ENCODE assay signal across 8 cellular contexts in the genomic region with DNA sequence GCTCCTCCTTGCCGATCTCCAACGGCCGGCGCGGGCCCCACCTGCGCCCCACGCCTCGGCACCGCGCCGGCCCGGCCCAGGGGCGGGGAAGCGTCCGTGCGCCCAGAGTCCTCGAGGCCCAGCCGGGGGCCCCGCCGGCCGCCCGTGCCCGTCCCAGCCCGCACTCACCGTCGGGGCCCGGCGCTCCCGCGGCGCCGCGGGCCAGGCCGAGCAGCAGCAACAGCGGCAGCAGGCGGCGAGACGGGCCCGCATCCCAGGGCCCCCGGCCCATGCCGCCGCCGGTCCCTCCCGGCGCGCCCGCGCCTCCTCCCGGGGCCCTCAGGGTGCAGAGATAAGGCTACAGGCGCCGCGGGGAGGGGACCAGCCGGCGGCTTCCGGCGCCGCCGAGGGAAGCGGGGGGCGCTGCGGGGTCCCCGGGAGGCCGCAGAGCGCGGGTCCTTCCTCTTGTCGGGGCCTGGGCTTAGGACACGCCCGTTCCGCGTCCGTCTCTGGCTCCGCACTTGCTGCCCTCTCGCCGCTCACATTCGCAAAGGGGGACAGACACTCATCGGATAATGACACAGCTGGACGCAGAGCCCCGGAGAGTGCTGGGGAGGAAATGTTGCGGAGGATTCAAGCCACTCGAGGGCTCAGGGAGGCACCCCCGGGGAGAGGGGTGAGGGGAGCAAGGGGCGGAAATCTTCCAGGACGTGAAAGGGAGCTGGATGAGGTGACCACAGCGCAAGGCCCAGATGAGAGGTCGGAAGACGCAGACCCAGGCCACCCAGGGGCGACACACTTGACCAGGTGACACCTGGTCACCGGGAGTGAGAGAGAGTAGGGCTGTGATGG. TPM values are rescaled to one million over a fixed set of nuclear protein-coding genes. Genes with fewer than 3 reads are reported as not detected.
A peak's percentile ranks its signal among the peaks of the same experiment; 100 is the strongest.
DNase-seq lines count a peak whose midpoint lies in the region; ATAC-seq and TF ChIP-seq lines count a peak whose summit lies in the region.

SUSD1 (minus strand) TSS at position 333 of the 831 bp plus-strand sequence; CDS start at position 271, 62 bp downstream.

- H4K20me1 ChIP-seq in IMR-90 (ENCODE audit: insufficient read depth, low read length): no peaks in the 10 kb centered on the region

- H3K4me1 ChIP-seq in IMR-90 (ENCODE audit: control insufficient read depth, insufficient read depth, low read length) (peaks cover 3% of the 10 kb centered on the region; the same call in 1 of the 2 replicates), mucosa of rectum (ENCODE audit: control insufficient read depth in 2 of 2, insufficient read depth in 2 of 2, low read length in 2 of 2) (peaks cover 41 to 43% of the 10 kb centered on the region in 2 donors), upper lobe of left lung (peaks cover 19 to 37% (median 20%) of the 10 kb centered on the region in 4 donors)

- H2BK5ac ChIP-seq in IMR-90 (ENCODE audit: low read depth, low read length, poor library complexity, severe bottlenecking): no peak within 1 kb of the TSS

- peak within 1 kb of the TSS; percentile 63 for H3K27ac Mint-ChIP-seq in activated B cell treated with CpG ODN at 0.5 μM for 24 hours

- peak within 1 kb of the TSS; percentile 48 for H3K4me3 ChIP-seq in IMR-90 (ENCODE audit: insufficient read depth, low read depth, low read length)
- peak within 1 kb of the TSS; percentile 73 to 78 for H3K4me3 ChIP-seq in mucosa of rectum (ENCODE audit: low read length in 2 of 2)
- H3K4me3 ChIP-seq in upper lobe of left lung: peak within 1 kb of the TSS; percentile 25 to 87 (median 81)

- H3K4me3 Mint-ChIP-seq in activated B cell treated with CpG ODN at 0.5 μM for 24 hours: peak within 1 kb of the TSS; percentile 85

- dilution Hi-C loops in IMR-90 (cut with HindIII; ENCODE audit: low sequenced_read_pairs, unreplicated experiment): no loop called here

- H3K9ac ChIP-seq in IMR-90 (ENCODE audit: low read depth, low read length): 0 out of 2 replicates have a peak within 1 kb of the TSS, but pooled peaks have one; percentile 11
- peak within 1 kb of the TSS; percentile 84 to 92 for H3K9ac ChIP-seq in mucosa of rectum (ENCODE audit: low read depth in 1 of 2, low read length in 2 of 2)

- H3K27ac ChIP-seq in IMR-90 (ENCODE audit: insufficient read depth, low read length) (no peak within 1 kb of the TSS), mucosa of rectum (ENCODE audit: low read depth in 2 of 2, low read length in 2 of 2) (peak within 1 kb of the TSS; percentile 95), upper lobe of left lung (peak within 1 kb of the TSS; percentile 73 to 92 (median 82))

- H3K9me3 ChIP-seq in IMR-90 (ENCODE audit: control insufficient read depth, insufficient read depth, low read length) (no peaks in the 10 kb centered on the region), mucosa of rectum (ENCODE audit: control insufficient read depth in 2 of 2, low read length in 2 of 2) (no peaks in the 10 kb centered on the region), upper lobe of left lung (no peaks in the 10 kb centered on the region)

- peak within 1 kb of the TSS; percentile 82 for H2AK9ac ChIP-seq in IMR-90 (replicated peaks; ENCODE audit: low read depth, low read length, poor library complexity)

- WGBS in IMR-90 (ENCODE audit: extremely low coverage in 2 of 2, insufficient read length in 1 of 2), 2 experiments: 3% methylated on average over 36 of the region's 88 CpGs; no CpG with 5 or more reads in 1 of the 2 experiments
- 7 to 23% methylated on average over 14 to 56 of the region's 88 CpGs for WGBS in upper lobe of left lung, 2 donors

- DNase-seq in DMS79 treated with DMSO at 0.1 percent for 48 hours (lab: John Stamatoyannopoulos, UW) (peak; percentile 43), DMS79 (lab: John Stamatoyannopoulos, UW) (no peak), IMR-90 (no peak), activated B cell treated with CpG ODN at 0.5 μM for 24 hours (peak; percentile 50), upper lobe of left lung (peak; percentile 51 to 91)

- H3K4ac ChIP-seq in IMR-90 (ENCODE audit: low read depth, low read length): peak within 1 kb of the TSS; percentile 83

- POLR2A ChIA-PET in IMR-90 (lab: Charles Lee; ENCODE audit: unreplicated experiment) (no interaction called here), activated B cell treated with CpG ODN at 0.5 μM for 24 hours (lab: Charles Lee) (interaction anchor here (0.5 to 2.4 kb wide), 4 partner anchors 11 to 101 kb away, joined by 3 to 10 read pairs (median 4); no protein-coding TSS in a partner anchor)

- no peak within 1 kb of the TSS for H3K18ac ChIP-seq in IMR-90 (ENCODE audit: low read depth, low read length)

- no TSS peak for BruUV-seq in IMR-90 (replicated peaks; lab: Mats Ljungman, UMichigan)

- TF ChIP-seq EP300 in upper lobe of left lung (IDR thresholded peaks at IDR 0.05): no peak

- H2BK120ac ChIP-seq in IMR-90 (ENCODE audit: low read depth, low read length): peak within 1 kb of the TSS; percentile 50; the same call in 1 of the 2 replicates

- CTCF ChIA-PET in IMR-90 (lab: Yijun Ruan, JAX): interaction anchor here (0.6 kb wide), 1 partner anchor 133 kb away, joined by 4 read pairs; no protein-coding TSS in a partner anchor
- CTCF ChIA-PET in activated B cell treated with CpG ODN at 0.5 μM for 24 hours (lab: Charles Lee): interaction anchor here (1.1 to 1.6 kb wide), 2 partner anchors 12 to 249 kb away, joined by 3 to 5 read pairs; no protein-coding TSS in a partner anchor

- H3K36me3 Mint-ChIP-seq in activated B cell treated with CpG ODN at 0.5 μM for 24 hours (ENCODE audit: low read depth): peaks cover under 1% of the 10 kb centered on the region

- no peaks in the 10 kb centered on the region for H3K9me3 Mint-ChIP-seq in activated B cell treated with CpG ODN at 0.5 μM for 24 hours

- peak within 1 kb of the TSS; percentile 35 to 88 for H4K8ac ChIP-seq in IMR-90 (ENCODE audit: low read depth in 2 of 2, low read length in 2 of 2)

- H3K36me3 ChIP-seq in IMR-90 (ENCODE audit: control insufficient read depth, insufficient read depth, low read length) (no peaks in the 10 kb centered on the region), mucosa of rectum (ENCODE audit: control insufficient read depth in 2 of 2, insufficient read depth in 2 of 2, low read length in 2 of 2) (no peaks in the 10 kb centered on the region), upper lobe of left lung (no peaks in the 10 kb centered on the region)

- H2AK5ac ChIP-seq in IMR-90 (ENCODE audit: low read depth, low read length): peak within 1 kb of the TSS; percentile 85; the same call in 1 of the 2 replicates

- peak within 1 kb of the TSS; percentile 90 for H3K14ac ChIP-seq in IMR-90 (replicated peaks; ENCODE audit: low read depth, low read length)

- H3K27me3 ChIP-seq in IMR-90 (ENCODE audit: control insufficient read depth, insufficient read depth, low read length) (peaks cover 4% of the 10 kb centered on the region; the same call in 1 of the 2 replicates), mucosa of rectum (ENCODE audit: control insufficient read depth in 2 of 2, insufficient read depth in 2 of 2, low read length in 2 of 2) (no peaks in the 10 kb centered on the region), upper lobe of left lung (no peaks in the 10 kb centered on the region)

- intact Hi-C loops in IMR-90 (cut with micrococcal nuclease): no loop called here
- intact Hi-C loops in activated B cell treated with CpG ODN at 0.5 μM for 24 hours (cut with micrococcal nuclease): loop anchor here (1.0 to 5.0 kb wide), 5 partner anchors 13 to 158 kb away; partner anchors contain the start of gene PTBP3

- no peak within 1 kb of the TSS; the same call in 2 of the 3 replicates for H2BK15ac ChIP-seq in IMR-90 (ENCODE audit: low read depth, low read length)

- in situ Hi-C loops in IMR-90 (cut with MboI; ENCODE audit: low sequenced_read_pairs) (no loop called here), endometrial microvascular endothelial cells (cut with HindIII; ENCODE audit: inconsistent ontology term, low pct_unique_long_range_greater_than_20kb, low sequenced_read_pairs) (no loop called here)

- H3K4me1 Mint-ChIP-seq in activated B cell treated with CpG ODN at 0.5 μM for 24 hours: peaks cover 40% of the 10 kb centered on the region

- H3K56ac ChIP-seq in IMR-90 (ENCODE audit: extremely low read depth, insufficient read depth, low read length): no peak within 1 kb of the TSS

- peaks cover 14% of the 10 kb centered on the region for H3K9me1 ChIP-seq in IMR-90 (ENCODE audit: insufficient read depth, low read length)

- H2BK20ac ChIP-seq in IMR-90 (ENCODE audit: low read depth, low read length): no peak within 1 kb of the TSS

- no peaks in the 10 kb centered on the region for H3K27me3 Mint-ChIP-seq in activated B cell treated with CpG ODN at 0.5 μM for 24 hours

- no peak for TF ChIP-seq CTCF in IMR-90 (conservative IDR thresholded peaks at IDR 0.05; ENCODE audit: low read depth, low read length)
- TF ChIP-seq CTCF in activated B cell treated with CpG ODN at 0.5 μM for 24 hours (IDR thresholded peaks at IDR 0.05): no peak
- peak in 2 of 6 experiments; percentile 5 to 19 for TF ChIP-seq CTCF in upper lobe of left lung (IDR thresholded peaks at IDR 0.05)

- H3K23ac ChIP-seq in IMR-90 (ENCODE audit: low read depth, low read length): peak within 1 kb of the TSS; percentile 87

- peak within 1 kb of the TSS; percentile 70; the same call in 1 of the 2 replicates for H4K91ac ChIP-seq in IMR-90 (ENCODE audit: insufficient read depth, low read depth, low read length)

- H4K5ac ChIP-seq in IMR-90 (ENCODE audit: low read depth, low read length): peak within 1 kb of the TSS; percentile 17

- TF ChIP-seq POLR2A in IMR-90 (IDR thresholded peaks at IDR 0.05; ENCODE audit: low read depth, low read length): no peak
- peak in 1 of 4 donors; percentile 55 for TF ChIP-seq POLR2A in upper lobe of left lung (IDR thresholded peaks at IDR 0.05)

- TF ChIP-seq RAD21 in IMR-90 (IDR thresholded peaks at IDR 0.05; ENCODE audit: low read length): no peak

- peak within 1 kb of the TSS; percentile 48 for H3K4me2 ChIP-seq in IMR-90 (ENCODE audit: low read depth, low read length)

- H2AFZ ChIP-seq in IMR-90 (replicated peaks; ENCODE audit: low read length, poor library complexity): peak within 1 kb of the TSS; percentile 95

- peak; percentile 48 for ATAC-seq in GM21576 (IDR thresholded peaks at IDR 0.05; ENCODE audit: unreplicated experiment)
- ATAC-seq in IMR-90 (ENCODE audit: low read depth): peak; percentile 79
- peak; percentile 60 for ATAC-seq in activated B cell treated with CpG ODN at 0.5 μM for 24 hours (ENCODE audit: low read depth)
- peak; percentile 28 to 66 for ATAC-seq in upper lobe of left lung (ENCODE audit: low FRiP score in 2 of 2)

- peaks cover 4 to 19% of the 10 kb centered on the region in 2 experiments; a peak in 3 of 4 replicates for H3K79me1 ChIP-seq in IMR-90 (ENCODE audit: low read depth in 1 of 2, low read length in 2 of 2)

TF ChIP-seq in IMR-90, 13 proteins besides CTCF, POLR2A, EP300 and RAD21 (continues in another document):
- no peak for TF ChIP-seq RFX5 (IDR thresholded peaks at IDR 0.05; ENCODE audit: low read depth, low read length)
- TF ChIP-seq RCOR1 (IDR thresholded peaks at IDR 0.05; ENCODE audit: insufficient replicate concordance, low read length): no peak

RNA-seq across cellular contexts. Expression of gene SUSD1, which starts in this region (rescaled TPM):
- 4.2 and 4.7 TPM in 2 replicates for total RNA-seq in IMR-90 (2012; rRNA removed)
- polyA plus RNA-seq in IMR-90 (2012; rRNA removed): 4.0 and 4.2 TPM in 2 replicates
- 3.4 and 3.8 TPM in 2 replicates for polyA plus RNA-seq in IMR-90 (2012; cell fraction: cytosol; rRNA removed)
- 2.1 and 3.4 TPM in 2 replicates for polyA plus RNA-seq in IMR-90 (2012; cell fraction: nucleus; rRNA removed; ENCODE audit: low replicate concordance)
- total RNA-seq in activated B cell treated with CpG ODN at 0.5 μM for 24 hours: 12.9 and 15.7 TPM in 2 replicates
- 25.7 TPM for total RNA-seq in endometrial microvascular endothelial cells (ENCODE audit: inconsistent ontology term)
- total RNA-seq in upper lobe of left lung: 10 to 100 TPM; 15.5 to 29.5 (median 20.4) TPM

Comparison
In these comparisons a context has a peak if more than half of its experiments do, and no peak if none do; other contexts are left out.
1. DNase-seq: peak in DMS79 treated with DMSO at 0.1 percent for 48 hours (single experiment), activated B cell treated with CpG ODN at 0.5 μM for 24 hours (single experiment) and upper lobe of left lung (2 of 2); none in DMS79 (single experiment) and IMR-90 (single experiment).
2. Peak in every context shown above with its lines, with median percentiles within 50 percentile points of each other: ATAC-seq and H3K4me3 ChIP-seq.